ENCODE assay signal across 18 cellular contexts in genomic region chr7:44965937-44966730, GRCh38. TPM values are rescaled to one million over a fixed set of nuclear protein-coding genes. Genes with fewer than 3 reads are reported as not detected.
DNase-seq lines count a peak whose midpoint lies in the region; ATAC-seq, FAIRE-seq and TF ChIP-seq lines count a peak whose summit lies in the region.
"Had no signal": no experiment of that assay in that cellular context is flagged by ENCODE, and none has a peak within 500 bp of the region (broad histone marks: within the 10 kb centered on the region; RNA-seq: fewer than 3 reads in every experiment).

No MANE protein-coding gene starts in this region.

- ATAC-seq in left cardiac atrium (no peak), right cardiac atrium (no peak), RWPE2 (ENCODE audit: low read depth) (no peak), left lobe of liver (no peak), GM18498 (IDR thresholded peaks at IDR 0.05; ENCODE audit: unreplicated experiment) (no peak)
- no peak for ATAC-seq in stimulated activated memory B cell treated with anti-CD40 and anti-IgM and Interleukin-4, amounts not matched to agents 10 μg/mL and 1 μg/mL and 100 μg/mL, for 72 hours
- ATAC-seq: activated CD4-positive, CD25-positive, alpha-beta regulatory T cell treated with anti-CD3 and anti-CD28 coated beads, Interleukin-2, amount 50 U/mL, for 24 hours; gastrocnemius medialis had no signal

- H3K36me3 ChIP-seq in RWPE2 (ENCODE audit: low read depth), result no peaks in the 10 kb centered on the region
- H3K36me3 ChIP-seq: gastrocnemius medialis had no signal

- H3K4me3 Mint-ChIP-seq in stimulated activated memory B cell treated with anti-CD40 and anti-IgM and Interleukin-4, amounts not matched to agents 10 μg/mL and 1 μg/mL and 100 μg/mL, for 72 hours, result no peak overlapping the region
- H3K4me3 Mint-ChIP-seq: HFFc6; T-helper 2 cell treated with Interferon-gamma antibody and Interleukin-4, amounts not matched to agents 5 μg/mL and 100 μg/mL, for 36 hours had no signal

- H3K27me3 ChIP-seq in right cardiac atrium (ENCODE audit: control insufficient read depth, insufficient read depth) (no peaks in the 10 kb centered on the region), RWPE2 (ENCODE audit: insufficient read depth, poor library complexity, severe bottlenecking) (peaks cover 8% of the 10 kb centered on the region)

- H3K9me3 ChIP-seq in right cardiac atrium (ENCODE audit: control insufficient read depth, low read length) (no peaks in the 10 kb centered on the region), RWPE2 (ENCODE audit: severe bottlenecking) (no peaks in the 10 kb centered on the region)
- H3K9me3 ChIP-seq: gastrocnemius medialis had no signal

- H3K36me3 Mint-ChIP-seq in stimulated activated memory B cell treated with anti-CD40 and anti-IgM and Interleukin-4, amounts not matched to agents 10 μg/mL and 1 μg/mL and 100 μg/mL, for 72 hours, result peaks cover 36% of the 10 kb centered on the region

- H3K27ac ChIP-seq in right cardiac atrium (ENCODE audit: low read length), result no peak overlapping the region
- H3K27ac ChIP-seq in RWPE2 (ENCODE audit: poor library complexity, severe bottlenecking), result no peak overlapping the region
- H3K27ac ChIP-seq: gastrocnemius medialis had no signal

- peak; percentile 65 for FAIRE-seq in urothelium cell line (lab: Jason Lieb, UNC)
- FAIRE-seq: D721Med had no signal

- no peak overlapping the region for H3K4me3 ChIP-seq in right cardiac atrium (ENCODE audit: low read length)
- H3K4me3 ChIP-seq in RWPE2 (ENCODE audit: severe bottlenecking), result no peak overlapping the region
- H3K4me3 ChIP-seq: gastrocnemius medialis had no signal

- H3K27me3 Mint-ChIP-seq in stimulated activated memory B cell treated with anti-CD40 and anti-IgM and Interleukin-4, amounts not matched to agents 10 μg/mL and 1 μg/mL and 100 μg/mL, for 72 hours, result no peaks in the 10 kb centered on the region

- peaks cover 13% of the 10 kb centered on the region for H3K4me1 Mint-ChIP-seq in stimulated activated memory B cell treated with anti-CD40 and anti-IgM and Interleukin-4, amounts not matched to agents 10 μg/mL and 1 μg/mL and 100 μg/mL, for 72 hours

- no peak for TF ChIP-seq CTCF in RWPE2 (IDR thresholded peaks at IDR 0.05; ENCODE audit: poor library complexity, severe bottlenecking)

- intact Hi-C loops in left cardiac atrium (cut with DNase I) (no loop called here), right cardiac atrium (cut with DNase I) (no loop called here)

- H3K9me3 Mint-ChIP-seq in stimulated activated memory B cell treated with anti-CD40 and anti-IgM and Interleukin-4, amounts not matched to agents 10 μg/mL and 1 μg/mL and 100 μg/mL, for 72 hours, result no peaks in the 10 kb centered on the region
- H3K9me3 Mint-ChIP-seq: HFFc6; T-helper 2 cell treated with Interferon-gamma antibody and Interleukin-4, amounts not matched to agents 5 μg/mL and 100 μg/mL, for 36 hours had no signal

- WGBS in right cardiac atrium, result 94% methylated on average over 18 of the region's 18 CpGs

- H3K27ac Mint-ChIP-seq in stimulated activated memory B cell treated with anti-CD40 and anti-IgM and Interleukin-4, amounts not matched to agents 10 μg/mL and 1 μg/mL and 100 μg/mL, for 72 hours, result no peak overlapping the region
- H3K27ac Mint-ChIP-seq: HFFc6 had no signal

- peak; percentile 14 for DNase-seq in left cardiac atrium
- no peak for DNase-seq in right cardiac atrium
- peak; percentile 56 for DNase-seq in RWPE2 (ENCODE audit: low spot score)
- peak; percentile 33 for DNase-seq in left lobe of liver (ENCODE audit: low spot score)
- no peak for DNase-seq in urothelium cell line (ENCODE audit: low spot score)
- DNase-seq: cortex of kidney, GDM1, HFFc6, NCI-H1694, NCI-H510A had no signal

- no peaks in the 10 kb centered on the region for H3K4me1 ChIP-seq in right cardiac atrium (ENCODE audit: control insufficient read depth, insufficient read depth, low read length)
- no peaks in the 10 kb centered on the region for H3K4me1 ChIP-seq in RWPE2 (ENCODE audit: insufficient read depth, poor library complexity, severe bottlenecking)

RNA-seq across cellular contexts. Expression of gene MYO1G, which starts 12.7 kb away (rescaled TPM):
- 1 to 10 TPM; 3.1 to 3.5 TPM for total RNA-seq in left cardiac atrium
- total RNA-seq in right cardiac atrium, result 1 to 10 TPM in 3 of 4 donors, under 1 TPM in 1; 0.91 to 3.0 (median 2.2) TPM
- polyA plus RNA-seq in right cardiac atrium, result 0.70 TPM
- 1.0 TPM for total RNA-seq in left lobe of liver
- total RNA-seq: epithelial cell of proximal tubule, HFFc6, M059J had no signal

RNA-seq across cellular contexts. Expression of gene CCM2, which starts 33.9 kb away (rescaled TPM):
- total RNA-seq in left cardiac atrium (10 to 100 TPM; 33.5 to 36.5 TPM), right cardiac atrium (10 to 100 TPM; 26.4 to 37.0 (median 32.4) TPM), left lobe of liver (44.8 TPM)
- polyA plus RNA-seq in right cardiac atrium, result 32.8 TPM

Comparison
In these comparisons a context has a peak if more than half of its experiments do, and no peak if none do; other contexts are left out.
1. DNase-seq: peak in left cardiac atrium (single experiment), RWPE2 (single experiment) and left lobe of liver (single experiment); none in right cardiac atrium (0 of 3) and urothelium cell line (single experiment).